1 cellular context compared by ENCODE assay signal in genomic region chr20:31497838-31498540, GRCh38.
TF ChIP-seq lines count a peak whose summit lies in the region.

No MANE protein-coding gene starts in this region.

TF ChIP-seq in GM23338, 12 proteins besides CTCF, POLR2A, EP300 and RAD21 (continued from another document):
- TF ChIP-seq ZNF331 (CRISPR knock-in tag; IDR thresholded peaks at IDR 0.05; ENCODE audit: low read depth) (no peak), ETS1 (IDR thresholded peaks at IDR 0.05) (no peak), NANOG (IDR thresholded peaks at IDR 0.05; ENCODE audit: borderline replicate concordance) (no peak), JUNB (IDR thresholded peaks at IDR 0.05; ENCODE audit: unreplicated experiment) (no peak), ZNF114 (CRISPR knock-in tag; IDR thresholded peaks at IDR 0.05) (no peak), EZH2phosphoT487 (IDR thresholded peaks at IDR 0.05; ENCODE audit: unreplicated experiment) (no peak), POLR2AphosphoS5 (IDR thresholded peaks at IDR 0.05; ENCODE audit: low read depth) (no peak), STAT1 (IDR thresholded peaks at IDR 0.05; ENCODE audit: unreplicated experiment) (no peak), REST (IDR thresholded peaks at IDR 0.05; ENCODE audit: unreplicated experiment) (no peak), EZH2 (IDR thresholded peaks at IDR 0.05; ENCODE audit: low read depth, unreplicated experiment) (no peak)
